In the genomic region with DNA sequence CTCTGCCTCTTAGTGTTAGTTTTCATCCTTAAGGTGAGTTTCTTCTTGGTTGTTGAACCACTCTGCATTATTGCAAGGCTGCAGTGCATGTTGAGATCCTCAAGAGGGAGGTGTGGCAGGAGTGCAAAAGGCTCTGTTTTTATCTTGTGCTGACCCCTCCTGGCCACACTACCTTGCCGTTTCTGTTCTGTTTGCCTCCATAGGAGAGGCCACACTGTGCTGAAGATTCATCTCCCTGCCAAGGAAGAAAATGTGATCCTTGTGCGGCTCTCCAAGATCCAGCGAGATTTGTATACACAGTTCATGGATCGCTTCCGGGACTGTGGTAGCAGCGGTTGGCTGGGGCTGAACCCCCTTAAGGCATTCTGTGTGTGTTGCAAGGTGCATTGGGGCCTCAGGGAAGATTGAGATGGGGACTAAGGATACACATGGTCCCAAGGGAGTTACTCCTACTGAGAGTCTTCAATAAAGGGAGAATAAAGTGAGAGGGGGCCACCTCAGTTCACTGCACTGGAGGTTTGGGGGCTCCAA, we compare ENCODE assay signal across 8 cellular contexts. TPM values are rescaled to one million over a fixed set of nuclear protein-coding genes. Genes with fewer than 3 reads are reported as not detected.
DNase-seq lines count a peak whose midpoint lies in the region; ATAC-seq, FAIRE-seq and TF ChIP-seq lines count a peak whose summit lies in the region.

No MANE protein-coding gene starts in this region.

- no peaks in the 10 kb centered on the region for H3K27me3 Mint-ChIP-seq in T-helper 2 cell treated with Interferon-gamma antibody and Interleukin-4, amounts not matched to agents 5 μg/mL and 100 μg/mL, for 36 hours (ENCODE audit: low read depth)

- H3K27ac ChIP-seq in esophagus muscularis mucosa (replicated peaks in 1 of 4), result no peak overlapping the region
- H3K27ac ChIP-seq in pancreas, result no peak overlapping the region
- no peak overlapping the region for H3K27ac ChIP-seq in coronary artery

- no peak overlapping the region for H3K4me3 Mint-ChIP-seq in T-helper 2 cell treated with Interferon-gamma antibody and Interleukin-4, amounts not matched to agents 5 μg/mL and 100 μg/mL, for 36 hours

- TF ChIP-seq EP300 in esophagus muscularis mucosa (IDR thresholded peaks at IDR 0.05), result no peak

- H3K4me1 Mint-ChIP-seq in T-helper 2 cell treated with Interferon-gamma antibody and Interleukin-4, amounts not matched to agents 5 μg/mL and 100 μg/mL, for 36 hours (ENCODE audit: low read depth), result no peaks in the 10 kb centered on the region

- WGBS in esophagus muscularis mucosa, result 59% methylated on average over 6 of the region's 6 CpGs
- WGBS in pancreas, 2 donors, result 80 to 82% methylated on average over 6 of the region's 6 CpGs

- intact Hi-C loops in esophagus muscularis mucosa (cut with DNase I), result loop anchor here (1.0 kb wide), 1 partner anchor 136 kb away; no protein-coding TSS in a partner anchor
- intact Hi-C loops in pancreas (cut with DNase I), result no loop called here

- H3K36me3 ChIP-seq in MG63 (peaks cover 5% of the 10 kb centered on the region), esophagus muscularis mucosa (peaks cover 81 to 100% (median 97%) of the 10 kb centered on the region in 4 donors), pancreas (peaks cover 0 to 48% (median 16%) of the 10 kb centered on the region in 3 donors)

- FAIRE-seq in pancreas (lab: Jason Lieb, UNC), result no peak

- TF ChIP-seq CTCF in esophagus muscularis mucosa (IDR thresholded peaks at IDR 0.05) (peak; percentile 52 to 71 (median 59)), pancreas (IDR thresholded peaks at IDR 0.05) (peak in 2 of 4 donors; percentile 24 to 27), coronary artery (IDR thresholded peaks at IDR 0.05) (no peak)

- TF ChIP-seq POLR2A in esophagus muscularis mucosa (IDR thresholded peaks at IDR 0.05; ENCODE audit: low read depth), result no peak

- peaks cover 41% of the 10 kb centered on the region for H3K36me3 Mint-ChIP-seq in T-helper 2 cell treated with Interferon-gamma antibody and Interleukin-4, amounts not matched to agents 5 μg/mL and 100 μg/mL, for 36 hours (ENCODE audit: low read depth)

- no peak overlapping the region for H3K27ac Mint-ChIP-seq in T-helper 2 cell treated with Interferon-gamma antibody and Interleukin-4, amounts not matched to agents 5 μg/mL and 100 μg/mL, for 36 hours

- ATAC-seq in GM21360 (IDR thresholded peaks at IDR 0.05; ENCODE audit: unreplicated experiment) (peak; percentile 59), pancreas (peak in 3 of 4 donors; percentile 78 to 80 (median 79))

- no peaks in the 10 kb centered on the region for H3K27me3 ChIP-seq in MG63
- no peaks in the 10 kb centered on the region for H3K27me3 ChIP-seq in esophagus muscularis mucosa
- no peaks in the 10 kb centered on the region for H3K27me3 ChIP-seq in pancreas

- H3K9me3 ChIP-seq in MG63 (no peaks in the 10 kb centered on the region), esophagus muscularis mucosa (no peaks in the 10 kb centered on the region), pancreas (no peaks in the 10 kb centered on the region)

- H3K4me3 ChIP-seq in MG63 (no peak overlapping the region), esophagus muscularis mucosa (no peak overlapping the region), pancreas (no peak overlapping the region), coronary artery (no peak overlapping the region)

- H3K4me1 ChIP-seq in esophagus muscularis mucosa (no peaks in the 10 kb centered on the region), pancreas (no peaks in the 10 kb centered on the region)

- no peaks in the 10 kb centered on the region for H3K9me3 Mint-ChIP-seq in T-helper 2 cell treated with Interferon-gamma antibody and Interleukin-4, amounts not matched to agents 5 μg/mL and 100 μg/mL, for 36 hours

- DNase-seq in DMS 273 (lab: John Stamatoyannopoulos, UW; ENCODE audit: unreplicated experiment) (peak; percentile 79), MG63 (peak; percentile 41), esophagus muscularis mucosa (ENCODE audit: extremely low spot score) (no peak), pancreas (no peak), coronary artery (ENCODE audit: low spot score) (no peak), LoVo (ENCODE audit: low spot score) (no peak)
- DNase-seq in T-helper 2 cell treated with Interferon-gamma antibody and Interleukin-4, amounts not matched to agents 5 μg/mL and 100 μg/mL, for 36 hours (ENCODE audit: low spot score), result peak; percentile 16

RNA-seq across cellular contexts. Expression of a gene that starts 33.0 kb away (rescaled TPM):
- 35.9 and 64.1 TPM in 2 replicates for total RNA-seq in MG63 (2014; rRNA removed; shearing (Covaris generic); ENCODE audit: low replicate concordance)
- total RNA-seq in esophagus muscularis mucosa (10 to 100 TPM; 48.0 to 73.8 (median 65.4) TPM), pancreas (10 to 100 TPM; 20.9 to 31.0 (median 22.9) TPM)
- polyA plus RNA-seq in pancreas, result 10 to 100 TPM; 45.2 to 59.3 TPM

Comparison
In these comparisons a context has a peak if more than half of its experiments do, and no peak if none do; other contexts are left out.
1. DNase-seq: peak in DMS 273 (single experiment), MG63 (single experiment) and T-helper 2 cell treated with Interferon-gamma antibody and Interleukin-4, amounts not matched to agents 5 μg/mL and 100 μg/mL, for 36 hours (single experiment); none in esophagus muscularis mucosa (single experiment), pancreas (0 of 6), coronary artery (single experiment) and LoVo (single experiment).